In the genomic region with DNA sequence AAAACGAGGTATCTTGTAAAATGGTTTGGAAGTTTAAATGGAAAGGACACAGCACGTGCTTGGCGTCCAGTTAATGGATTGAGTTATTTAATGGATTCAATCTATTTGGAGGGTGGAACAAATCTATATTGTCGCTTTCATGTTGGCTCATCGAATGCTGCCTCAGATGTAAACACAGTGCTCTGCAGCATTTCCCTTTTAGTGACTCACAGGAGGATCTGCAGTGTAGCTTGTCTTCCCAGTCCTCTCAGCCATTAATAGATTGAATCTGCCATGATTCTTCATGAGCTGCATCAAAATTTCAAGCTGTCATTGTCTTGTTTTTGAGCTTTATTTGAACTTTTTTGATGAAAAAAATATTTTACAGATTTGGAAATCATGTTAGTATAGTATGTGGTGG, we compare ENCODE assay signal across 33 cellular contexts. TPM values are rescaled to one million over a fixed set of nuclear protein-coding genes. Genes with fewer than 3 reads are reported as not detected.
A peak's percentile ranks its signal among the peaks of the same experiment; 100 is the strongest.
DNase-seq lines count a peak whose midpoint lies in the region; FAIRE-seq and TF ChIP-seq lines count a peak whose summit lies in the region.
"Had no signal": no experiment of that assay in that cellular context is flagged by ENCODE, and none has a peak within 500 bp of the region (broad histone marks: within the 10 kb centered on the region; RNA-seq: fewer than 3 reads in every experiment).

No MANE protein-coding gene starts in this region.

- POLR2A ChIA-PET in endothelial cell of umbilical vein (lab: Charles Lee): no interaction called here
- POLR2A ChIA-PET in activated CD4-positive, alpha-beta memory T cell treated with anti-CD3 and anti-CD28 coated beads for 36 hours (lab: Charles Lee): no interaction called here

- no peak overlapping the region for H3K4me3 ChIP-seq in endothelial cell of umbilical vein (replicated peaks in 1 of 3; ENCODE audit: insufficient read depth in 1 of 3, low read depth in 1 of 3, low read length in 3 of 3)
- no peak overlapping the region for H3K4me3 ChIP-seq in osteoblast (ENCODE audit: insufficient read depth, low read length)
- H3K4me3 ChIP-seq: ovary, SJSA1, skin epidermis had no signal

- no peak overlapping the region for H3K27ac ChIP-seq in endothelial cell of umbilical vein (ENCODE audit: insufficient read depth, low read depth, low read length)
- no peak overlapping the region for H3K27ac ChIP-seq in osteoblast (ENCODE audit: low read depth, low read length)
- H3K27ac ChIP-seq: HL-60, SJSA1, skin epidermis, WERI-Rb-1 had no signal

- FAIRE-seq in endothelial cell of umbilical vein (lab: Jason Lieb, UNC): no peak
- FAIRE-seq: endometrium, GM18507, H54 had no signal

- TF ChIP-seq POLR2A in endothelial cell of umbilical vein (IDR thresholded peaks at IDR 0.05; ENCODE audit: low read depth, low read length): no peak

- no peak overlapping the region for H2AFZ ChIP-seq in endothelial cell of umbilical vein (ENCODE audit: low read depth, low read length)
- H2AFZ ChIP-seq in osteoblast (ENCODE audit: low read length): no peak overlapping the region

- H3K36me3 Mint-ChIP-seq in activated CD4-positive, alpha-beta memory T cell treated with anti-CD3 and anti-CD28 coated beads for 36 hours: peaks cover 10% of the 10 kb centered on the region
- H3K36me3 Mint-ChIP-seq in osteocyte (ENCODE audit: unreplicated experiment): peaks cover 63% of the 10 kb centered on the region

- no peak overlapping the region for H3K27ac Mint-ChIP-seq in activated CD4-positive, alpha-beta memory T cell treated with anti-CD3 and anti-CD28 coated beads for 36 hours
- H3K27ac Mint-ChIP-seq in osteocyte (ENCODE audit: unreplicated experiment): no peak overlapping the region
- H3K27ac Mint-ChIP-seq: activated naive CD8-positive, alpha-beta T cell treated with anti-CD3 and anti-CD28 coated beads for 36 hours; CD8-positive, alpha-beta T cell; nephron had no signal

- no peak overlapping the region for H3K9ac ChIP-seq in endothelial cell of umbilical vein (replicated peaks; ENCODE audit: extremely low read depth, insufficient read depth, low read length)

- peaks cover 22% of the 10 kb centered on the region for H3K4me1 Mint-ChIP-seq in activated CD4-positive, alpha-beta memory T cell treated with anti-CD3 and anti-CD28 coated beads for 36 hours (ENCODE audit: low read depth)
- H3K4me1 Mint-ChIP-seq in osteocyte (ENCODE audit: unreplicated experiment): peaks cover 4% of the 10 kb centered on the region

- BruUV-seq in endothelial cell of umbilical vein (replicated peaks; lab: Mats Ljungman, UMichigan): no TSS peak

- TF ChIP-seq CTCF in endothelial cell of umbilical vein (IDR thresholded peaks at IDR 0.05; ENCODE audit: extremely low read depth in 1 of 2, insufficient read depth in 1 of 2, low read depth in 1 of 2, low read length in 2 of 2): no peak
- no peak for TF ChIP-seq CTCF in osteoblast (IDR thresholded peaks at IDR 0.05; ENCODE audit: extremely low read depth, low read depth, low read length)
- no peak for TF ChIP-seq CTCF in osteocyte (IDR thresholded peaks at IDR 0.05)

- H3K36me3 ChIP-seq in endothelial cell of umbilical vein (ENCODE audit: control insufficient read depth in 2 of 2, extremely low read depth in 1 of 2, insufficient read depth in 2 of 2, low read length in 2 of 2) (no peaks in the 10 kb centered on the region), osteoblast (ENCODE audit: insufficient read depth, low read length) (peaks cover 65% of the 10 kb centered on the region)
- H3K36me3 ChIP-seq: ovary, WERI-Rb-1 had no signal

- no peaks in the 10 kb centered on the region for H3K79me2 ChIP-seq in endothelial cell of umbilical vein (ENCODE audit: control insufficient read depth, insufficient read depth, low read length)
- H3K79me2 ChIP-seq in osteoblast (ENCODE audit: insufficient read depth, low read length): no peaks in the 10 kb centered on the region

- H3K4me1 ChIP-seq in endothelial cell of umbilical vein (ENCODE audit: control insufficient read depth, extremely low read depth, insufficient read depth, low read length) (peaks cover 3% of the 10 kb centered on the region), osteoblast (ENCODE audit: insufficient read depth, low read length) (peaks cover 4% of the 10 kb centered on the region)

- H4K20me1 ChIP-seq in endothelial cell of umbilical vein (replicated peaks; ENCODE audit: control insufficient read depth, extremely low read depth, insufficient read depth, low read length) (no peaks in the 10 kb centered on the region), osteoblast (ENCODE audit: insufficient read depth, low read length) (no peaks in the 10 kb centered on the region)

- H3K9me1 ChIP-seq in endothelial cell of umbilical vein (replicated peaks; ENCODE audit: control insufficient read depth, extremely low read depth, insufficient read depth, low read length): no peaks in the 10 kb centered on the region

- no peaks in the 10 kb centered on the region for H3K27me3 ChIP-seq in endothelial cell of umbilical vein (ENCODE audit: control insufficient read depth in 2 of 2, insufficient read depth in 2 of 2, low read length in 2 of 2)
- H3K27me3 ChIP-seq in osteoblast (ENCODE audit: insufficient read depth, low read length): no peaks in the 10 kb centered on the region
- H3K27me3 ChIP-seq: BE2C, ovary, SJSA1 had no signal

- dilution Hi-C loops in endothelial cell of umbilical vein (cut with MboI; ENCODE audit: extremely low pct_ligation_motif_present, low sequenced_read_pairs): no loop called here

- H3K9me3 ChIP-seq in endothelial cell of umbilical vein (replicated peaks; ENCODE audit: control insufficient read depth, insufficient read depth, low read length) (no peaks in the 10 kb centered on the region), osteoblast (ENCODE audit: low read depth, low read length) (no peaks in the 10 kb centered on the region)
- H3K9me3 ChIP-seq: BE2C, ovary, SJSA1 had no signal

- H3K27me3 Mint-ChIP-seq in activated CD4-positive, alpha-beta memory T cell treated with anti-CD3 and anti-CD28 coated beads for 36 hours: no peaks in the 10 kb centered on the region
- no peaks in the 10 kb centered on the region for H3K27me3 Mint-ChIP-seq in osteocyte (ENCODE audit: unreplicated experiment)
- H3K27me3 Mint-ChIP-seq: activated naive CD8-positive, alpha-beta T cell treated with anti-CD3 and anti-CD28 coated beads for 36 hours; central memory CD8-positive, alpha-beta T cell had no signal

- intact Hi-C loops in endothelial cell of umbilical vein (cut with micrococcal nuclease): no loop called here
- intact Hi-C loops in activated CD4-positive, alpha-beta memory T cell treated with anti-CD3 and anti-CD28 coated beads for 36 hours (cut with micrococcal nuclease): no loop called here

- DNase-seq in EH (ENCODE audit: low read depth) (peak; percentile 62), MV-4-11 (lab: John Stamatoyannopoulos, UW) (peak; percentile 5), endothelial cell of umbilical vein (ENCODE audit: low read depth, low spot score) (no peak), osteoblast (ENCODE audit: insufficient read length, low spot score, missing footprints) (peak; percentile 76), NCI-H1105 treated with DMSO at 0.1 percent for 48 hours (lab: John Stamatoyannopoulos, UW) (no peak), osteocyte (ENCODE audit: extremely low spot score, unreplicated experiment) (no peak)
- no peak for DNase-seq in activated CD4-positive, alpha-beta memory T cell treated with anti-CD3 and anti-CD28 coated beads for 36 hours
- DNase-seq: activated CD4-positive, alpha-beta T cell treated with anti-CD3 and anti-CD28 coated beads for 4 hours; activated effector memory CD4-positive, alpha-beta T cell treated with anti-CD3 and anti-CD28 coated beads, Interleukin-2, amount 50 U/mL, for 16 hours; activated naive CD8-positive, alpha-beta T cell treated with anti-CD3 and anti-CD28 coated beads for 36 hours; activated T-cell treated with anti-CD3 and anti-CD28 coated beads, Interleukin-2, amount 50 U/mL, for 1 hour; BE2C; CD8-positive, alpha-beta T cell; immature natural killer cell; left colon; mammary epithelial cell; NCI-H146; NCI-H2107; NCI-H446 treated with DMSO at 0.1 percent for 48 hours; ovary; retina; RPMI8226; stimulated activated naive CD4-positive, alpha-beta T cell treated with Interleukin-2 at 50 U/mL for 16 hours; T1000; WERI-Rb-1 had no signal

- CTCF ChIA-PET in endothelial cell of umbilical vein (lab: Charles Lee): interaction anchor here (1.1 to 1.6 kb wide), 3 partner anchors 18 to 324 kb away, joined by 3 to 5 read pairs (median 3); no protein-coding TSS in a partner anchor
- CTCF ChIA-PET in activated CD4-positive, alpha-beta memory T cell treated with anti-CD3 and anti-CD28 coated beads for 36 hours (lab: Charles Lee): no interaction called here

- no peak overlapping the region for H3K4me3 Mint-ChIP-seq in activated CD4-positive, alpha-beta memory T cell treated with anti-CD3 and anti-CD28 coated beads for 36 hours
- H3K4me3 Mint-ChIP-seq in osteocyte (ENCODE audit: unreplicated experiment): no peak overlapping the region
- H3K4me3 Mint-ChIP-seq: activated naive CD8-positive, alpha-beta T cell treated with anti-CD3 and anti-CD28 coated beads for 36 hours; CD8-positive, alpha-beta T cell; central memory CD8-positive, alpha-beta T cell; immature natural killer cell; nephron had no signal

- H3K4me2 ChIP-seq in endothelial cell of umbilical vein (ENCODE audit: insufficient read depth, low read length) (no peak overlapping the region), osteoblast (ENCODE audit: insufficient read depth, low read length) (no peak overlapping the region)

- no peaks in the 10 kb centered on the region for H3K9me3 Mint-ChIP-seq in activated CD4-positive, alpha-beta memory T cell treated with anti-CD3 and anti-CD28 coated beads for 36 hours
- no peaks in the 10 kb centered on the region for H3K9me3 Mint-ChIP-seq in osteocyte (ENCODE audit: unreplicated experiment)
- H3K9me3 Mint-ChIP-seq: activated naive CD8-positive, alpha-beta T cell treated with anti-CD3 and anti-CD28 coated beads for 36 hours; CD8-positive, alpha-beta T cell; central memory CD8-positive, alpha-beta T cell; immature natural killer cell; nephron had no signal

TF ChIP-seq in endothelial cell of umbilical vein, 7 proteins besides CTCF, POLR2A, EP300 and RAD21 (continues in another document):
- no peak for TF ChIP-seq MYC (IDR thresholded peaks at IDR 0.05; ENCODE audit: low read depth, low read length)
- TF ChIP-seq GATA2 (IDR thresholded peaks at IDR 0.05; ENCODE audit: insufficient read depth, insufficient read length, low read depth, low read length): no peak

RNA-seq across cellular contexts. Expression of gene DHRS12, which starts 44.7 kb away (rescaled TPM):
- 6.4 and 8.9 TPM in 2 replicates for total RNA-seq in endothelial cell of umbilical vein
- 9.1 and 9.4 TPM in 2 replicates for polyA plus RNA-seq in endothelial cell of umbilical vein
- polyA plus RNA-seq in endothelial cell of umbilical vein (2011; cell fraction: cytosol; rRNA removed): 4.9 and 7.3 TPM in 2 replicates
- polyA plus RNA-seq in endothelial cell of umbilical vein (2011; cell fraction: nucleus; rRNA removed): 13.8 and 16.8 TPM in 2 replicates
- 8.3 and 13.3 TPM in 2 replicates for polyA plus RNA-seq in endothelial cell of umbilical vein (2012)
- 8.6 and 9.8 TPM in 2 replicates for polyA minus RNA-seq in endothelial cell of umbilical vein
- not detected for polyA minus RNA-seq in endothelial cell of umbilical vein (2011; cell fraction: cytosol; rRNA and poly(A)+ RNA removed)
- polyA minus RNA-seq in endothelial cell of umbilical vein (2011; cell fraction: nucleus; rRNA and poly(A)+ RNA removed): 7.7 and 9.3 TPM in 2 replicates
- total RNA-seq in osteoblast: 3.3 and 3.8 TPM in 2 replicates
- 1 to 10 TPM; 6.7 to 7.0 TPM for total RNA-seq in activated CD4-positive, alpha-beta memory T cell treated with anti-CD3 and anti-CD28 coated beads for 36 hours
- 9.2 and 9.3 TPM in 2 replicates for total RNA-seq in osteocyte

Comparison
In these comparisons a context has a peak if more than half of its experiments do, and no peak if none do; other contexts are left out.
1. DNase-seq: peak in EH (single experiment), MV-4-11 (single experiment) and osteoblast (single experiment); none in endothelial cell of umbilical vein (single experiment), NCI-H1105 treated with DMSO at 0.1 percent for 48 hours (single experiment), activated CD4-positive, alpha-beta memory T cell treated with anti-CD3 and anti-CD28 coated beads for 36 hours (single experiment) and osteocyte (single experiment).